ENCODE assay signal across 1 cellular context in the genomic region with DNA sequence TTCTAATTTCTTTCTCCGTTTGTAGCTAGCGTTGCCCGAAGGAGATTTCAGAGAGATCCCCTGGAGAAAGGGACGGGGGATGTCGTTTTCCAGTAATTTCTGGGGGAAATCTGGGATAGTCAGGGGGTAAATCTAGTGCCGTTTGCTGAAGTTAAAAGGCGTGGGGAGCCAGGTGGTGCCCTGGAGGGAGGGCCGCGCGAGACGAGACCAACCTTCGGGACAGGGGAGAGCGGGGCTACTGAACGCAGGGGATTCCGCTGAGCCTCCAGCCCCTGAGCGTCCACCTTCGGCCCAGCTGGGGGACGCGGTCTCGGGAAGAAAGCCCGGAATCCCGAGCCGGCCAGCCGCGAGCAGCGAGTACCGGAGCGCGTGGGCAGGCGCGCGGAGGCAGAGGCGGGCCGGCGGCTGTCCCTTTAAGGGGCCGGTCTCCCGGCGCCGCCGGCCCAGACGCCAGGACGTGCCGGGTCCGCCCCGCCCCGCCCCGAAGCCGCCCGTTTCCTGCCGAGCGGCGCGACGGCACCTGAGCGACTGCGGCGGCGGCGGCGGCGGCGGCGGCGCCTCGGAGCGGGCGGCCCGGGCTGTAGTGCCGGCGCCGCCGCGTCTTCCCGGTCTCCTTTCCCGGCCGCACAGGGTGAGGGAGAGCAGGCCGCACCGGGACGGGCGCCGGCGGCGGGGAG.
TF ChIP-seq lines count a peak whose summit lies in the region.

A gene with protein sequence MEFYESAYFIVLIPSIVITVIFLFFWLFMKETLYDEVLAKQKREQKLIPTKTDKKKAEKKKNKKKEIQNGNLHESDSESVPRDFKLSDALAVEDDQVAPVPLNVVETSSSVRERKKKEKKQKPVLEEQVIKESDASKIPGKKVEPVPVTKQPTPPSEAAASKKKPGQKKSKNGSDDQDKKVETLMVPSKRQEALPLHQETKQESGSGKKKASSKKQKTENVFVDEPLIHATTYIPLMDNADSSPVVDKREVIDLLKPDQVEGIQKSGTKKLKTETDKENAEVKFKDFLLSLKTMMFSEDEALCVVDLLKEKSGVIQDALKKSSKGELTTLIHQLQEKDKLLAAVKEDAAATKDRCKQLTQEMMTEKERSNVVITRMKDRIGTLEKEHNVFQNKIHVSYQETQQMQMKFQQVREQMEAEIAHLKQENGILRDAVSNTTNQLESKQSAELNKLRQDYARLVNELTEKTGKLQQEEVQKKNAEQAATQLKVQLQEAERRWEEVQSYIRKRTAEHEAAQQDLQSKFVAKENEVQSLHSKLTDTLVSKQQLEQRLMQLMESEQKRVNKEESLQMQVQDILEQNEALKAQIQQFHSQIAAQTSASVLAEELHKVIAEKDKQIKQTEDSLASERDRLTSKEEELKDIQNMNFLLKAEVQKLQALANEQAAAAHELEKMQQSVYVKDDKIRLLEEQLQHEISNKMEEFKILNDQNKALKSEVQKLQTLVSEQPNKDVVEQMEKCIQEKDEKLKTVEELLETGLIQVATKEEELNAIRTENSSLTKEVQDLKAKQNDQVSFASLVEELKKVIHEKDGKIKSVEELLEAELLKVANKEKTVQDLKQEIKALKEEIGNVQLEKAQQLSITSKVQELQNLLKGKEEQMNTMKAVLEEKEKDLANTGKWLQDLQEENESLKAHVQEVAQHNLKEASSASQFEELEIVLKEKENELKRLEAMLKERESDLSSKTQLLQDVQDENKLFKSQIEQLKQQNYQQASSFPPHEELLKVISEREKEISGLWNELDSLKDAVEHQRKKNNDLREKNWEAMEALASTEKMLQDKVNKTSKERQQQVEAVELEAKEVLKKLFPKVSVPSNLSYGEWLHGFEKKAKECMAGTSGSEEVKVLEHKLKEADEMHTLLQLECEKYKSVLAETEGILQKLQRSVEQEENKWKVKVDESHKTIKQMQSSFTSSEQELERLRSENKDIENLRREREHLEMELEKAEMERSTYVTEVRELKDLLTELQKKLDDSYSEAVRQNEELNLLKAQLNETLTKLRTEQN (N-terminal part only) (plus strand): TSS at position 484 of the 677 bp plus-strand sequence. CDS start 31,842 bp downstream, outside the sequence.

TF ChIP-seq in HEK293, 187 proteins besides CTCF, POLR2A, EP300 and RAD21 (continued from another document):
- TF ChIP-seq, protein P1, sequence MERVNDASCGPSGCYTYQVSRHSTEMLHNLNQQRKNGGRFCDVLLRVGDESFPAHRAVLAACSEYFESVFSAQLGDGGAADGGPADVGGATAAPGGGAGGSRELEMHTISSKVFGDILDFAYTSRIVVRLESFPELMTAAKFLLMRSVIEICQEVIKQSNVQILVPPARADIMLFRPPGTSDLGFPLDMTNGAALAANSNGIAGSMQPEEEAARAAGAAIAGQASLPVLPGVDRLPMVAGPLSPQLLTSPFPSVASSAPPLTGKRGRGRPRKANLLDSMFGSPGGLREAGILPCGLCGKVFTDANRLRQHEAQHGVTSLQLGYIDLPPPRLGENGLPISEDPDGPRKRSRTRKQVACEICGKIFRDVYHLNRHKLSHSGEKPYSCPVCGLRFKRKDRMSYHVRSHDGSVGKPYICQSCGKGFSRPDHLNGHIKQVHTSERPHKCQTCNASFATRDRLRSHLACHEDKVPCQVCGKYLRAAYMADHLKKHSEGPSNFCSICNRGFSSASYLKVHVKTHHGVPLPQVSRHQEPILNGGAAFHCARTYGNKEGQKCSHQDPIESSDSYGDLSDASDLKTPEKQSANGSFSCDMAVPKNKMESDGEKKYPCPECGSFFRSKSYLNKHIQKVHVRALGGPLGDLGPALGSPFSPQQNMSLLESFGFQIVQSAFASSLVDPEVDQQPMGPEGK (tag by site-specific recombination; IDR thresholded peaks at IDR 0.05), result peak; percentile 34; the same call in 1 of the 2 replicates
- peak; percentile 78 for TF ChIP-seq ZNF16 (tag by site-specific recombination; IDR thresholded peaks at IDR 0.05; ENCODE audit: low read depth)
- TF ChIP-seq ZNF596 (tag by site-specific recombination; IDR thresholded peaks at IDR 0.05), result no peak
- peak; percentile 37; the same call in 1 of the 2 replicates for TF ChIP-seq ZSCAN30 (tag by site-specific recombination; IDR thresholded peaks at IDR 0.05)
- no peak for TF ChIP-seq ZNF350 (tag by site-specific recombination; IDR thresholded peaks at IDR 0.05)
- peak; percentile 54 for TF ChIP-seq ZNF335 (tag by site-specific recombination; conservative IDR thresholded peaks at IDR 0.05)
- TF ChIP-seq ZNF792 (tag by site-specific recombination; IDR thresholded peaks at IDR 0.05), result no peak
- peak; percentile 75 for TF ChIP-seq ZFHX2 (tag by site-specific recombination; conservative IDR thresholded peaks at IDR 0.05)
- no peak for TF ChIP-seq ZNF624 (tag by site-specific recombination; IDR thresholded peaks at IDR 0.05)
- TF ChIP-seq, protein P2, sequence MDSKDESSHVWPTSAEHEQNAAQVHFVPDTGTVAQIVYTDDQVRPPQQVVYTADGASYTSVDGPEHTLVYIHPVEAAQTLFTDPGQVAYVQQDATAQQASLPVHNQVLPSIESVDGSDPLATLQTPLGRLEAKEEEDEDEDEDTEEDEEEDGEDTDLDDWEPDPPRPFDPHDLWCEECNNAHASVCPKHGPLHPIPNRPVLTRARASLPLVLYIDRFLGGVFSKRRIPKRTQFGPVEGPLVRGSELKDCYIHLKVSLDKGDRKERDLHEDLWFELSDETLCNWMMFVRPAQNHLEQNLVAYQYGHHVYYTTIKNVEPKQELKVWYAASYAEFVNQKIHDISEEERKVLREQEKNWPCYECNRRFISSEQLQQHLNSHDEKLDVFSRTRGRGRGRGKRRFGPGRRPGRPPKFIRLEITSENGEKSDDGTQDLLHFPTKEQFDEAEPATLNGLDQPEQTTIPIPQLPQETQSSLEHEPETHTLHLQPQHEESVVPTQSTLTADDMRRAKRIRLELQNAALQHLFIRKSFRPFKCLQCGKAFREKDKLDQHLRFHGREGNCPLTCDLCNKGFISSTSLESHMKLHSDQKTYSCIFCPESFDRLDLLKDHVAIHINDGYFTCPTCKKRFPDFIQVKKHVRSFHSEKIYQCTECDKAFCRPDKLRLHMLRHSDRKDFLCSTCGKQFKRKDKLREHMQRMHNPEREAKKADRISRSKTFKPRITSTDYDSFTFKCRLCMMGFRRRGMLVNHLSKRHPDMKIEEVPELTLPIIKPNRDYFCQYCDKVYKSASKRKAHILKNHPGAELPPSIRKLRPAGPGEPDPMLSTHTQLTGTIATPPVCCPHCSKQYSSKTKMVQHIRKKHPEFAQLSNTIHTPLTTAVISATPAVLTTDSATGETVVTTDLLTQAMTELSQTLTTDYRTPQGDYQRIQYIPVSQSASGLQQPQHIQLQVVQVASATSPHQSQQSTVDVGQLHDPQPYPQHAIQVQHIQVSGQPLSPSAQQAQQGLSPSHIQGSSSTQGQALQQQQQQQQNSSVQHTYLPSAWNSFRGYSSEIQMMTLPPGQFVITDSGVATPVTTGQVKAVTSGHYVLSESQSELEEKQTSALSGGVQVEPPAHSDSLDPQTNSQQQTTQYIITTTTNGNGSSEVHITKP (tag by site-specific recombination; IDR thresholded peaks at IDR 0.05), result peak; percentile 96
- TF ChIP-seq, protein P3, sequence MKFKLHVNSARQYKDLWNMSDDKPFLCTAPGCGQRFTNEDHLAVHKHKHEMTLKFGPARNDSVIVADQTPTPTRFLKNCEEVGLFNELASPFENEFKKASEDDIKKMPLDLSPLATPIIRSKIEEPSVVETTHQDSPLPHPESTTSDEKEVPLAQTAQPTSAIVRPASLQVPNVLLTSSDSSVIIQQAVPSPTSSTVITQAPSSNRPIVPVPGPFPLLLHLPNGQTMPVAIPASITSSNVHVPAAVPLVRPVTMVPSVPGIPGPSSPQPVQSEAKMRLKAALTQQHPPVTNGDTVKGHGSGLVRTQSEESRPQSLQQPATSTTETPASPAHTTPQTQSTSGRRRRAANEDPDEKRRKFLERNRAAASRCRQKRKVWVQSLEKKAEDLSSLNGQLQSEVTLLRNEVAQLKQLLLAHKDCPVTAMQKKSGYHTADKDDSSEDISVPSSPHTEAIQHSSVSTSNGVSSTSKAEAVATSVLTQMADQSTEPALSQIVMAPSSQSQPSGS (tag by site-specific recombination; IDR thresholded peaks at IDR 0.05; ENCODE audit: low read depth), result no peak
- peak; percentile 19; the same call in 1 of the 2 replicates for TF ChIP-seq SP2 (tag by site-specific recombination; IDR thresholded peaks at IDR 0.05)
